Comparison of ENCODE assay signal across 8 cellular contexts in genomic region chr1:205591522-205592351, GRCh38. TPM values are rescaled to one million over a fixed set of nuclear protein-coding genes. Genes with fewer than 3 reads are reported as not detected.
A peak's percentile ranks its signal among the peaks of the same experiment; 100 is the strongest.
DNase-seq lines count a peak whose midpoint lies in the region; ATAC-seq and TF ChIP-seq lines count a peak whose summit lies in the region.

No MANE protein-coding gene starts in this region.

- peak; percentile 85 for DNase-seq in Ammon's horn (ENCODE audit: low spot score)
- DNase-seq in GM19238 (ENCODE audit: insufficient read length, low spot score) = peak; percentile 74
- peak; percentile 88 for DNase-seq in NCI-H510A treated with DMSO at 0.1 percent for 48 hours (lab: John Stamatoyannopoulos, UW)
- DNase-seq in activated CD4-positive, alpha-beta T cell treated with anti-CD3 and anti-CD28 coated beads for 48 hours = peak; percentile 94
- DNase-seq in colonic mucosa = peak; percentile 96
- DNase-seq in left lobe of liver (ENCODE audit: low spot score) = peak; percentile 87
- peak; percentile 78 for DNase-seq in stimulated activated CD4-positive, alpha-beta T cell treated with anti-CD3 and anti-CD28 coated beads, Interleukin-2, amount 100 ng/mL, for 4 hours (ENCODE audit: low read depth)

- peak overlapping the region; percentile 35 for H3K27ac ChIP-seq in colonic mucosa

- peaks cover 3% of the 10 kb centered on the region for H3K4me1 ChIP-seq in colonic mucosa

- peak overlapping the region; percentile 22 for H3K4me3 ChIP-seq in colonic mucosa

- ATAC-seq in HG03442 (IDR thresholded peaks at IDR 0.05; ENCODE audit: unreplicated experiment) = peak; percentile 60
- ATAC-seq in left lobe of liver = peak; percentile 99

- no peaks in the 10 kb centered on the region for H3K27me3 ChIP-seq in colonic mucosa

- no peaks in the 10 kb centered on the region for H3K9me3 ChIP-seq in colonic mucosa

- H3K36me3 ChIP-seq in colonic mucosa = no peaks in the 10 kb centered on the region

- intact Hi-C loops in colonic mucosa (cut with DNase I) = loop anchor here (2.0 to 5.0 kb wide), 3 partner anchors 41 to 66 kb away; partner anchors contain the start of gene ELK4

- H3K9ac ChIP-seq in colonic mucosa (ENCODE audit: low read depth in 2 of 2, low read length in 2 of 2) = peak overlapping the region; percentile 57 to 62

- TF ChIP-seq CTCF in colonic mucosa (IDR thresholded peaks at IDR 0.05) = peak; percentile 97

RNA-seq across cellular contexts. Expression of gene ELK4, which starts 40.1 kb away (rescaled TPM):
- total RNA-seq in colonic mucosa (10 to 100 TPM; 30.5 to 37.6 TPM), left lobe of liver (29.9 TPM)

Comparison
In these comparisons a context has a peak if more than half of its experiments do, and no peak if none do; other contexts are left out.
1. Peak in every context shown above with its lines: DNase-seq, ATAC-seq, H3K4me3 ChIP-seq and H3K27ac ChIP-seq.